Comparison of ENCODE assay signal across 10 cellular contexts in genomic region chr7:137717811-137718271, GRCh38.
DNase-seq lines count a peak whose midpoint lies in the region; ATAC-seq and TF ChIP-seq lines count a peak whose summit lies in the region.
"Had no signal": no experiment of that assay in that cellular context is flagged by ENCODE, and none has a peak within 500 bp of the region (broad histone marks: within the 10 kb centered on the region; RNA-seq: fewer than 3 reads in every experiment).

No MANE protein-coding gene starts in this region.

- H3K9me3 ChIP-seq in iPS-20b (ENCODE audit: insufficient read depth, low read depth, low read length), result no peaks in the 10 kb centered on the region
- H3K9me3 ChIP-seq in PC-9 (ENCODE audit: insufficient read depth, low read depth), result no peaks in the 10 kb centered on the region

- no peaks in the 10 kb centered on the region; the same call in 1 of the 2 replicates for H3K27me3 ChIP-seq in iPS-20b (ENCODE audit: insufficient read depth, low read length)
- peaks cover 75% of the 10 kb centered on the region for H3K27me3 ChIP-seq in PC-9 (ENCODE audit: insufficient read depth, low read depth)

- DNase-seq in stimulated activated naive CD8-positive, alpha-beta T cell treated with anti-CD3 and anti-CD28 coated beads, Interleukin-15, amount 100 ng/mL, for 72 hours, result no peak
- DNase-seq in stimulated activated naive CD8-positive, alpha-beta T cell treated with anti-CD3 and anti-CD28 coated beads, Interleukin-15, Interleukin-2, amounts not matched to agents 100 U/mL and 50 U/mL, for 24 hours, result no peak
- DNase-seq in astrocyte of the spinal cord (ENCODE audit: low read depth, low spot score), result peak; percentile 84
- no peak for DNase-seq in PC-9
- no peak for DNase-seq in H4 (ENCODE audit: low spot score)
- DNase-seq in activated CD4-positive, alpha-beta T cell treated with anti-CD3 and anti-CD28 coated beads for 1 hour, result no peak
- no peak for DNase-seq in NCI-H226
- DNase-seq: cortex of kidney, NCI-H510A had no signal

- H3K27ac Mint-ChIP-seq in stimulated activated naive CD8-positive, alpha-beta T cell treated with anti-CD3 and anti-CD28 coated beads, Interleukin-15, amount 100 ng/mL, for 72 hours, result no peak overlapping the region

- intact Hi-C loops in PC-9 (cut with micrococcal nuclease; ENCODE audit: unreplicated experiment), result no loop called here

- H4K20me1 ChIP-seq in PC-9 (ENCODE audit: insufficient read depth), result no peaks in the 10 kb centered on the region

- TF ChIP-seq CTCF in astrocyte of the spinal cord (IDR thresholded peaks at IDR 0.05; ENCODE audit: low read depth, low read length), result no peak
- no peak for TF ChIP-seq CTCF in PC-9 (conservative IDR thresholded peaks at IDR 0.05)

- H3K9me3 Mint-ChIP-seq in stimulated activated naive CD8-positive, alpha-beta T cell treated with anti-CD3 and anti-CD28 coated beads, Interleukin-15, amount 100 ng/mL, for 72 hours, result no peaks in the 10 kb centered on the region

- BruUV-seq in PC-9 (replicated peaks; lab: Mats Ljungman, UMichigan), result no TSS peak

- no peak overlapping the region for H3K9ac ChIP-seq in iPS-20b (ENCODE audit: low read depth, low read length)

- no peaks in the 10 kb centered on the region for H3K4me1 Mint-ChIP-seq in stimulated activated naive CD8-positive, alpha-beta T cell treated with anti-CD3 and anti-CD28 coated beads, Interleukin-15, amount 100 ng/mL, for 72 hours

- no peaks in the 10 kb centered on the region; the same call in 1 of the 2 replicates for H3K9me2 ChIP-seq in PC-9 (ENCODE audit: insufficient read depth)

- H3K4me3 ChIP-seq in astrocyte of the spinal cord (ENCODE audit: low read depth, low read length) (no peak overlapping the region), iPS-20b (ENCODE audit: low read length) (peak overlapping the region; percentile 29; the same call in 1 of the 2 replicates), PC-9 (no peak overlapping the region)

- no peaks in the 10 kb centered on the region for H3F3A ChIP-seq in PC-9 (ENCODE audit: insufficient read depth, low read depth)

- CTCF ChIA-PET in PC-9 (lab: Charles Lee), result no interaction called here

- no peak overlapping the region for H3K4me3 Mint-ChIP-seq in stimulated activated naive CD8-positive, alpha-beta T cell treated with anti-CD3 and anti-CD28 coated beads, Interleukin-15, amount 100 ng/mL, for 72 hours

- POLR2A ChIA-PET in PC-9 (lab: Charles Lee; ENCODE audit: unreplicated experiment), result no interaction called here

- ATAC-seq in stimulated activated naive CD8-positive, alpha-beta T cell treated with anti-CD3 and anti-CD28 coated beads, Interleukin-15, amount 100 ng/mL, for 72 hours, result peak; percentile 28
- ATAC-seq in stimulated activated naive CD8-positive, alpha-beta T cell treated with anti-CD3 and anti-CD28 coated beads, Interleukin-15, Interleukin-2, amounts not matched to agents 100 U/mL and 50 U/mL, for 24 hours, result no peak

- no peak overlapping the region for H2AFZ ChIP-seq in PC-9

- no peak overlapping the region for H3K4me2 ChIP-seq in PC-9

- in situ Hi-C loops in astrocyte of the spinal cord (cut with HindIII; ENCODE audit: low sequenced_read_pairs), result no loop called here

- no peaks in the 10 kb centered on the region for H3K36me3 ChIP-seq in iPS-20b (ENCODE audit: insufficient read depth, low read depth, low read length)
- H3K36me3 ChIP-seq in PC-9 (ENCODE audit: low read depth), result no peaks in the 10 kb centered on the region

- peaks cover 24% of the 10 kb centered on the region for H3K4me1 ChIP-seq in iPS-20b (ENCODE audit: insufficient read depth, low read length)
- no peaks in the 10 kb centered on the region for H3K4me1 ChIP-seq in PC-9 (replicated peaks; ENCODE audit: insufficient read depth)

- no peaks in the 10 kb centered on the region for H3K27me3 Mint-ChIP-seq in stimulated activated naive CD8-positive, alpha-beta T cell treated with anti-CD3 and anti-CD28 coated beads, Interleukin-15, amount 100 ng/mL, for 72 hours

- no peaks in the 10 kb centered on the region for H3K79me2 ChIP-seq in PC-9 (ENCODE audit: low read depth)

- H3K27ac ChIP-seq in iPS-20b (ENCODE audit: low read length) (no peak overlapping the region), PC-9 (no peak overlapping the region)
